In genomic region chr3:65479118-65479517, GRCh38 we compare ENCODE assay signal across 18 cellular contexts.
"Had no signal": no experiment of that assay in that cellular context is flagged by ENCODE, and none has a peak within 500 bp of the region (broad histone marks: within the 10 kb centered on the region; RNA-seq: fewer than 3 reads in every experiment).

No MANE protein-coding gene starts in this region.

- H3K9me3 ChIP-seq: esophagus squamous epithelium, neutrophil, spleen, tibial artery, upper lobe of left lung, uterus had no signal

- H3K27me3 ChIP-seq: esophagus squamous epithelium, hepatocyte, neutrophil, spleen, tibial artery, upper lobe of left lung, uterus had no signal

- ATAC-seq: naive thymus-derived CD4-positive, alpha-beta T cell; sciatic nerve; stimulated activated memory B cell treated with anti-CD40 and anti-IgM and Interleukin-4, amounts not matched to agents 10 μg/mL and 1 μg/mL and 100 μg/mL, for 72 hours had no signal

- DNase-seq: effector memory CD4-positive, alpha-beta T cell; esophagus squamous epithelium; foreskin fibroblast; kidney; naive thymus-derived CD4-positive, alpha-beta T cell; nephron progenitor cell; spleen; stimulated activated CD4-positive, alpha-beta T cell treated with anti-CD3 and anti-CD28 coated beads, Interleukin-15, amount 100 ng/mL, for 24 hours; stimulated activated CD4-positive, alpha-beta T cell treated with anti-CD3 and anti-CD28 coated beads, Interleukin-1b, Interleukin-23, amount 100 ng/mL, for 48 hours; stimulated activated CD4-positive, alpha-beta T cell treated with anti-CD3 and anti-CD28 coated beads, Interleukin-4, amount 100 ng/mL, for 24 hours; tibial artery; upper lobe of left lung; uterus had no signal

- H3K27ac ChIP-seq: epithelial cell of prostate, esophagus squamous epithelium, hepatocyte, neutrophil, spleen, tibial artery, upper lobe of left lung, uterus had no signal

- H3K36me3 ChIP-seq: neutrophil, spleen, tibial artery, upper lobe of left lung, uterus had no signal

- H3K4me3 ChIP-seq: esophagus squamous epithelium, hepatocyte, spleen, tibial artery, upper lobe of left lung, uterus had no signal
